8 cellular contexts compared by ENCODE assay signal in genomic region chr1:32965251-32965643, GRCh38. TPM values are rescaled to one million over a fixed set of nuclear protein-coding genes. Genes with fewer than 3 reads are reported as not detected.
DNase-seq lines count a peak whose midpoint lies in the region; ATAC-seq lines count a peak whose summit lies in the region.

No MANE protein-coding gene starts in this region.

- H3K9me3 Mint-ChIP-seq in T-helper 1 cell treated with Interleukin-12 subunit alpha and Interleukin-12 subunit beta and Interleukin-4 antibody, amounts not matched to agents 30 μg/mL and 1 μg/mL, for 36 hours = no peaks in the 10 kb centered on the region
- no peaks in the 10 kb centered on the region for H3K9me3 Mint-ChIP-seq in activated CD8-positive, alpha-beta T cell treated with anti-CD3 and anti-CD28 coated beads, Interleukin-2, amount 10 ng/mL, durations not matched to agents 7 days and 5 days (ENCODE audit: insufficient read depth)
- no peaks in the 10 kb centered on the region for H3K9me3 Mint-ChIP-seq in immature natural killer cell

- ATAC-seq in activated CD8-positive, alpha-beta T cell treated with anti-CD3 and anti-CD28 coated beads, Interleukin-2, amount 10 ng/mL, durations not matched to agents 7 days and 5 days = no peak
- no peak for ATAC-seq in HG02610 (IDR thresholded peaks at IDR 0.05; ENCODE audit: unreplicated experiment)

- H3K4me3 Mint-ChIP-seq in T-helper 1 cell treated with Interleukin-12 subunit alpha and Interleukin-12 subunit beta and Interleukin-4 antibody, amounts not matched to agents 30 μg/mL and 1 μg/mL, for 36 hours = peak overlapping the region; percentile 76
- peak overlapping the region; percentile 81 for H3K4me3 Mint-ChIP-seq in activated CD8-positive, alpha-beta T cell treated with anti-CD3 and anti-CD28 coated beads, Interleukin-2, amount 10 ng/mL, durations not matched to agents 7 days and 5 days
- H3K4me3 Mint-ChIP-seq in immature natural killer cell = peak overlapping the region; percentile 87 to 93 (median 91)

- peak overlapping the region; percentile 88 for H3K27ac Mint-ChIP-seq in T-helper 1 cell treated with Interleukin-12 subunit alpha and Interleukin-12 subunit beta and Interleukin-4 antibody, amounts not matched to agents 30 μg/mL and 1 μg/mL, for 36 hours
- peak overlapping the region; percentile 88 for H3K27ac Mint-ChIP-seq in activated CD8-positive, alpha-beta T cell treated with anti-CD3 and anti-CD28 coated beads, Interleukin-2, amount 10 ng/mL, durations not matched to agents 7 days and 5 days
- peak overlapping the region; percentile 88 to 97 (median 95) for H3K27ac Mint-ChIP-seq in immature natural killer cell

- peak overlapping the region; percentile 75 for H3K27ac ChIP-seq in substantia nigra (ENCODE audit: low read depth, low read length, poor library complexity, severe bottlenecking)

- POLR2A ChIA-PET in activated CD8-positive, alpha-beta T cell treated with anti-CD3 and anti-CD28 coated beads, Interleukin-2, amount 10 ng/mL, durations not matched to agents 7 days and 5 days (lab: Charles Lee) = interaction anchor here (0.5 to 2.7 kb wide), 7 partner anchors 16 to 494 kb away, joined by 3 to 17 read pairs (median 4); no protein-coding TSS in a partner anchor

- no peaks in the 10 kb centered on the region for H3K27me3 Mint-ChIP-seq in T-helper 1 cell treated with Interleukin-12 subunit alpha and Interleukin-12 subunit beta and Interleukin-4 antibody, amounts not matched to agents 30 μg/mL and 1 μg/mL, for 36 hours (ENCODE audit: low read depth)
- peaks cover 10% of the 10 kb centered on the region for H3K27me3 Mint-ChIP-seq in activated CD8-positive, alpha-beta T cell treated with anti-CD3 and anti-CD28 coated beads, Interleukin-2, amount 10 ng/mL, durations not matched to agents 7 days and 5 days (ENCODE audit: low read depth)
- peaks cover 2 to 13% (median 9%) of the 10 kb centered on the region in 3 donors for H3K27me3 Mint-ChIP-seq in immature natural killer cell (ENCODE audit: low read depth in 3 of 3)

- peaks cover 27% of the 10 kb centered on the region for H3K36me3 Mint-ChIP-seq in T-helper 1 cell treated with Interleukin-12 subunit alpha and Interleukin-12 subunit beta and Interleukin-4 antibody, amounts not matched to agents 30 μg/mL and 1 μg/mL, for 36 hours (ENCODE audit: low read depth)
- H3K36me3 Mint-ChIP-seq in activated CD8-positive, alpha-beta T cell treated with anti-CD3 and anti-CD28 coated beads, Interleukin-2, amount 10 ng/mL, durations not matched to agents 7 days and 5 days (ENCODE audit: low read depth) = peaks cover 7% of the 10 kb centered on the region
- peaks cover 0 to 4% (median 3%) of the 10 kb centered on the region in 3 donors for H3K36me3 Mint-ChIP-seq in immature natural killer cell

- CTCF ChIA-PET in activated CD8-positive, alpha-beta T cell treated with anti-CD3 and anti-CD28 coated beads, Interleukin-2, amount 10 ng/mL, durations not matched to agents 7 days and 5 days (lab: Charles Lee) = interaction anchor here (1.0 to 1.6 kb wide), 3 partner anchors 24 to 162 kb away, joined by 3 to 8 read pairs (median 3); no protein-coding TSS in a partner anchor

- no peak for DNase-seq in T-helper 1 cell
- DNase-seq in activated CD8-positive, alpha-beta T cell treated with anti-CD3 and anti-CD28 coated beads, Interleukin-2, amount 10 ng/mL, durations not matched to agents 7 days and 5 days = no peak
- DNase-seq in immature natural killer cell = no peak
- DNase-seq in substantia nigra (lab: John Stamatoyannopoulos, UW) = no peak
- DNase-seq in C1 segment of cervical spinal cord (lab: John Stamatoyannopoulos, UW) = no peak
- DNase-seq in NCI-H128 (lab: John Stamatoyannopoulos, UW; ENCODE audit: unreplicated experiment) = no peak

- H3K4me1 Mint-ChIP-seq in T-helper 1 cell treated with Interleukin-12 subunit alpha and Interleukin-12 subunit beta and Interleukin-4 antibody, amounts not matched to agents 30 μg/mL and 1 μg/mL, for 36 hours (ENCODE audit: low read depth) = peaks cover 48% of the 10 kb centered on the region
- peaks cover 38% of the 10 kb centered on the region for H3K4me1 Mint-ChIP-seq in activated CD8-positive, alpha-beta T cell treated with anti-CD3 and anti-CD28 coated beads, Interleukin-2, amount 10 ng/mL, durations not matched to agents 7 days and 5 days (ENCODE audit: low read depth)
- peaks cover 34 to 43% of the 10 kb centered on the region in 2 donors for H3K4me1 Mint-ChIP-seq in immature natural killer cell

RNA-seq across cellular contexts. Expression of gene RNF19B, which starts 0.6 kb away (rescaled TPM):
- total RNA-seq in activated CD8-positive, alpha-beta T cell treated with anti-CD3 and anti-CD28 coated beads, Interleukin-2, amount 10 ng/mL, durations not matched to agents 7 days and 5 days = 10 to 100 TPM; 14.0 to 15.8 TPM
- polyA plus RNA-seq in immature natural killer cell = 1 to 10 TPM; 1.0 to 3.2 (median 2.8) TPM
